ENCODE assay signal across 1 cellular context in genomic region chr1:212269306-212269705, GRCh38.
TF ChIP-seq lines count a peak whose summit lies in the region.

No MANE protein-coding gene starts in this region.

TF ChIP-seq in WTC11, 78 proteins besides CTCF, POLR2A, EP300 and RAD21 (continued from another document):
- TF ChIP-seq ARID4B (CRISPR knock-in tag; IDR thresholded peaks at IDR 0.05; ENCODE audit: borderline replicate concordance) (no peak), AR (CRISPR knock-in tag; IDR thresholded peaks at IDR 0.05) (no peak), FOXP4 (CRISPR knock-in tag; IDR thresholded peaks at IDR 0.05) (no peak), ZNF512 (CRISPR knock-in tag; IDR thresholded peaks at IDR 0.05; ENCODE audit: borderline replicate concordance) (no peak), TCF7 (CRISPR knock-in tag; IDR thresholded peaks at IDR 0.05; ENCODE audit: low read depth) (no peak), JUN (CRISPR knock-in tag; IDR thresholded peaks at IDR 0.05) (no peak), STAT6 (CRISPR knock-in tag; conservative IDR thresholded peaks at IDR 0.05; ENCODE audit: low read depth) (no peak), HMGA2 (CRISPR knock-in tag; IDR thresholded peaks at IDR 0.05) (no peak)
